In genomic region chr22:26512149-26512793, GRCh38 we compare ENCODE assay signal across 8 cellular contexts. TPM values are rescaled to one million over a fixed set of nuclear protein-coding genes. Genes with fewer than 3 reads are reported as not detected.
DNase-seq lines count a peak whose midpoint lies in the region; ATAC-seq and TF ChIP-seq lines count a peak whose summit lies in the region.

Gene TFIP11, minus strand, starts transcription at chr22:26512473. Its CDS starts 2,201 bp downstream, at chr22:26510272.

- no peak for TF ChIP-seq POLR2A in adrenal gland (IDR thresholded peaks at IDR 0.05)
- TF ChIP-seq POLR2A in tibial nerve (IDR thresholded peaks at IDR 0.05) = peak; percentile 40 to 53

- peak within 1 kb of the TSS; percentile 52 for H3K18ac ChIP-seq in trophoblast cell (ENCODE audit: low read length)

- no peak within 1 kb of the TSS for H2BK5ac ChIP-seq in trophoblast cell (ENCODE audit: low read depth, low read length, poor library complexity)

- no peak within 1 kb of the TSS for H2BK120ac ChIP-seq in trophoblast cell (ENCODE audit: insufficient read depth, low read length, poor library complexity)

- no peak within 1 kb of the TSS for H3K23ac ChIP-seq in trophoblast cell (ENCODE audit: low read length)

- H3K27me3 ChIP-seq in adrenal gland (no peaks in the 10 kb centered on the region), trophoblast cell (ENCODE audit: insufficient read depth, low read length) (no peaks in the 10 kb centered on the region), tibial nerve (no peaks in the 10 kb centered on the region)

- peak within 1 kb of the TSS; percentile 84 for H4K12ac ChIP-seq in trophoblast cell (ENCODE audit: low read depth, low read length)

- peak within 1 kb of the TSS; percentile 69 for H3K14ac ChIP-seq in trophoblast cell (ENCODE audit: low read length)

- H3K9ac ChIP-seq in trophoblast cell (ENCODE audit: low read length) = peak within 1 kb of the TSS; percentile 98

- peaks cover 3% of the 10 kb centered on the region for H3K79me2 ChIP-seq in trophoblast cell (ENCODE audit: control insufficient read depth, insufficient read depth, low read length, poor library complexity)

- intact Hi-C loops in adrenal gland (cut with DNase I) (no loop called here), cardiac septum (cut with DNase I) (loop anchor here (2.0 kb wide), 1 partner anchor 29 kb away; the partner anchor contains the start of genes HPS4 and SRRD)

- peak within 1 kb of the TSS; percentile 73 for H4K8ac ChIP-seq in trophoblast cell (ENCODE audit: low read depth, low read length)

- H3K4me1 ChIP-seq in adrenal gland (replicated peaks in 1 of 2) (peaks cover 14 to 24% of the 10 kb centered on the region in 2 donors), trophoblast cell (ENCODE audit: control insufficient read depth in 1 of 2, insufficient read depth in 2 of 2, low read length in 2 of 2) (peaks cover 5 to 8% of the 10 kb centered on the region in 2 experiments), tibial nerve (peaks cover 0 to 34% (median 16%) of the 10 kb centered on the region in 4 donors)

- H3K4me3 ChIP-seq in GM12865 (ENCODE audit: low read depth, low read length) (peak within 1 kb of the TSS; percentile 74), adrenal gland (peak within 1 kb of the TSS; percentile 44 to 96 (median 48)), trophoblast cell (ENCODE audit: low read depth, low read length) (peak within 1 kb of the TSS; percentile 96), tibial nerve (peak within 1 kb of the TSS; percentile 74 to 91 (median 85))

- H3K27ac ChIP-seq in adrenal gland (peak within 1 kb of the TSS in 4 of 5 donors; percentile 11 to 86 (median 57)), trophoblast cell (ENCODE audit: low read depth, low read length) (no peak within 1 kb of the TSS), tibial nerve (peak within 1 kb of the TSS; percentile 60 to 90 (median 82))

- H3K4me2 ChIP-seq in trophoblast cell (ENCODE audit: low read length) = peak within 1 kb of the TSS; percentile 86

- H3K9me3 ChIP-seq in adrenal gland (replicated peaks in 1 of 3) (no peaks in the 10 kb centered on the region), trophoblast cell (ENCODE audit: insufficient read depth, low read depth, low read length) (peaks cover 5% of the 10 kb centered on the region), tibial nerve (no peaks in the 10 kb centered on the region)

- no peak within 1 kb of the TSS for H2AK5ac ChIP-seq in trophoblast cell (ENCODE audit: low read length)

- DNase-seq in GM12865 (ENCODE audit: low read depth) (peak; percentile 93), NCI-H146 treated with DMSO at 0.1 percent for 48 hours (lab: John Stamatoyannopoulos, UW; ENCODE audit: unreplicated experiment) (peak; percentile 47), T-helper 1 cell (peak; percentile 78 to 90 (median 83)), adrenal gland (peak; percentile 93 to 98 (median 95)), cardiac septum (ENCODE audit: low spot score) (peak; percentile 98), trophoblast cell (peak; percentile 95 to 97), tibial nerve (ENCODE audit: low spot score in 2 of 2) (peak; percentile 90 to 95)

- no peak for TF ChIP-seq CTCF in GM12865 (IDR thresholded peaks at IDR 0.05; ENCODE audit: insufficient read depth, low read depth, low read length, missing control alignments)
- TF ChIP-seq CTCF in adrenal gland (IDR thresholded peaks at IDR 0.05) = peak in 1 of 6 experiments; percentile 26
- TF ChIP-seq CTCF in tibial nerve (IDR thresholded peaks at IDR 0.05) = no peak

- no peak within 1 kb of the TSS for H2BK12ac ChIP-seq in trophoblast cell (ENCODE audit: low read length)

- H3K79me1 ChIP-seq in trophoblast cell (ENCODE audit: low read length) = peaks cover 3% of the 10 kb centered on the region

- peak; percentile 99 for ATAC-seq in HG02759 (IDR thresholded peaks at IDR 0.05; ENCODE audit: unreplicated experiment)

- peak within 1 kb of the TSS; percentile 27 for H2AFZ ChIP-seq in trophoblast cell (ENCODE audit: insufficient read depth, low read length, poor library complexity)

- H3K36me3 ChIP-seq in adrenal gland (replicated peaks in 1 of 2) = peaks cover 0 to 29% of the 10 kb centered on the region in 2 donors
- peaks cover 16 to 17% of the 10 kb centered on the region in 2 experiments for H3K36me3 ChIP-seq in trophoblast cell (ENCODE audit: control insufficient read depth in 1 of 2, insufficient read depth in 2 of 2, low read length in 2 of 2)
- H3K36me3 ChIP-seq in tibial nerve = peaks cover 0 to 35% (median 3%) of the 10 kb centered on the region in 3 donors

- peak; percentile 91 to 97 for TF ChIP-seq EP300 in tibial nerve (IDR thresholded peaks at IDR 0.05)

- 0% methylated on average over 5 to 40 of the region's 40 CpGs for WGBS in adrenal gland, 4 donors
- no CpG with 5 or more reads among the region's 40 CpGs for WGBS in trophoblast cell (ENCODE audit: extremely low coverage, insufficient coverage, insufficient read length)
- whole genome bisulfite sequencing in tibial nerve, 2 donors = 0 to 1% methylated on average over 33 to 40 of the region's 40 CpGs

- H4K91ac ChIP-seq in trophoblast cell (ENCODE audit: low read depth, low read length) = peak within 1 kb of the TSS; percentile 47

- H3K4ac ChIP-seq in trophoblast cell (ENCODE audit: low read depth, low read length) = peak within 1 kb of the TSS; percentile 22

RNA-seq across cellular contexts. Expression of gene TFIP11, which starts in this region (rescaled TPM):
- total RNA-seq in adrenal gland = 10 to 100 TPM; 25.0 to 73.3 (median 37.2) TPM
- polyA plus RNA-seq in adrenal gland = 10 to 100 TPM; 28.8 to 38.3 (median 32.2) TPM
- 18.0 TPM for total RNA-seq in cardiac septum
- 27.7 and 27.8 TPM in 2 replicates for polyA plus RNA-seq in trophoblast cell (2013)
- total RNA-seq in tibial nerve = 10 to 100 TPM; 15.5 to 23.9 (median 19.3) TPM

Comparison
In these comparisons a context has a peak if more than half of its experiments do, and no peak if none do; other contexts are left out.
1. DNase-seq: peak in every context shown above with its lines; median percentile 98 in cardiac septum; 96 in trophoblast cell; 95 in adrenal gland; 93 in GM12865; 92 in tibial nerve; 83 in T-helper 1 cell; 47 in NCI-H146 treated with DMSO at 0.1 percent for 48 hours.
2. POLR2A ChIP-seq: peak in tibial nerve (2 of 2); none in adrenal gland (0 of 2).
3. Peak in every context shown above with its lines, with median percentiles within 50 percentile points of each other: H3K4me3 ChIP-seq.